In the genomic region with DNA sequence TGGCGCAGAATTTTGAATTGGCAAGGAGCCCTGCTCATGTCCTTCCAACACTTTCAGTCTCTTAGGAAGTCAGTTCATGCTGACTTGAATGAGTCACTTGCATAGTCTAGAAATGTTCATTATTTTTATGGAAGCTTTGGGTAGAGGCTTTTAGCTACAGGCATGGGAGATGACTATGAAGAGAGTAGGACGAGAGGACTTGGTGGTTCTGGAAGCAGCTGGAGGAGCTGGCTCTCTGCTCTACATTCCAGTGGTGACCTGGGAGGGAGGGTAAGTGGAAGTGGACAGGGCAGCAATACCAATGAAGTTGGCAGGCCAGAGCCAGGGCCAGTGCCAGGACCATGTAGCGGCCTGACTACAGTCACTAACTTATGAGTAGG, we compare ENCODE assay signal across 11 cellular contexts. TPM values are rescaled to one million over a fixed set of nuclear protein-coding genes. Genes with fewer than 3 reads are reported as not detected.
DNase-seq lines count a peak whose midpoint lies in the region; ATAC-seq and TF ChIP-seq lines count a peak whose summit lies in the region.
"Had no signal": no experiment of that assay in that cellular context is flagged by ENCODE, and none has a peak within 500 bp of the region (broad histone marks: within the 10 kb centered on the region; RNA-seq: fewer than 3 reads in every experiment).

No MANE protein-coding gene starts in this region.

- H3K27ac ChIP-seq in right cardiac atrium (ENCODE audit: low read length) (peak overlapping the region; percentile 39), lower lobe of right lung (no peak overlapping the region)
- H3K27ac ChIP-seq: ovary, SJCRH30 had no signal

- H3K4me3 ChIP-seq in astrocyte of the spinal cord (ENCODE audit: low read depth, low read length): no peak overlapping the region
- no peak overlapping the region for H3K4me3 ChIP-seq in right cardiac atrium (ENCODE audit: low read length)
- H3K4me3 ChIP-seq in lower lobe of right lung: no peak overlapping the region
- H3K4me3 ChIP-seq: ovary, SJCRH30 had no signal

- H3K4me1 ChIP-seq in right cardiac atrium (ENCODE audit: control insufficient read depth, insufficient read depth, low read length) (peaks cover 6% of the 10 kb centered on the region), lower lobe of right lung (peaks cover 21% of the 10 kb centered on the region)

- in situ Hi-C loops in astrocyte of the spinal cord (cut with HindIII; ENCODE audit: low sequenced_read_pairs): no loop called here

- H3K36me3 Mint-ChIP-seq in stimulated activated effector memory CD8-positive, alpha-beta T cell treated with anti-CD3 and anti-CD28 coated beads, Interleukin-12 subunit alpha, Interleukin-12 subunit beta, amount 100 ng/mL, for 72 hours: peaks cover 70% of the 10 kb centered on the region

- peak; percentile 8 for DNase-seq in HCEC 1CT
- DNase-seq in astrocyte of the spinal cord (ENCODE audit: low read depth, low spot score): peak; percentile 92
- peak in 2 of 3 donors; percentile 63 to 74 for DNase-seq in right cardiac atrium
- no peak for DNase-seq in stimulated activated effector memory CD8-positive, alpha-beta T cell treated with anti-CD3 and anti-CD28 coated beads, Interleukin-12 subunit alpha, Interleukin-12 subunit beta, amount 100 ng/mL, for 72 hours (ENCODE audit: low spot score in 2 of 2)
- DNase-seq in iPS-NIHi7 (ENCODE audit: extremely low spot score): no peak
- DNase-seq in D341Med (ENCODE audit: low spot score): no peak
- DNase-seq in lower lobe of right lung: no peak
- DNase-seq: activated CD4-positive, alpha-beta T cell treated with anti-CD3 and anti-CD28 coated beads for 4 hours; ovary; SJCRH30 had no signal

- no peaks in the 10 kb centered on the region for H3K27me3 ChIP-seq in right cardiac atrium (ENCODE audit: control insufficient read depth, insufficient read depth)
- H3K27me3 ChIP-seq in lower lobe of right lung (ENCODE audit: low read depth): no peaks in the 10 kb centered on the region
- H3K27me3 ChIP-seq: ovary, SJCRH30 had no signal

- peak overlapping the region; percentile 50 for H3K27ac Mint-ChIP-seq in stimulated activated effector memory CD8-positive, alpha-beta T cell treated with anti-CD3 and anti-CD28 coated beads, Interleukin-12 subunit alpha, Interleukin-12 subunit beta, amount 100 ng/mL, for 72 hours

- H3K36me3 ChIP-seq in lower lobe of right lung: peaks cover 57% of the 10 kb centered on the region
- H3K36me3 ChIP-seq: ovary had no signal

- intact Hi-C loops in right cardiac atrium (cut with DNase I) (no loop called here), lower lobe of right lung (cut with DNase I) (no loop called here)

- TF ChIP-seq CTCF in astrocyte of the spinal cord (IDR thresholded peaks at IDR 0.05; ENCODE audit: low read depth, low read length): no peak
- no peak for TF ChIP-seq CTCF in lower lobe of right lung (IDR thresholded peaks at IDR 0.05)

- H3K4me3 Mint-ChIP-seq in stimulated activated effector memory CD8-positive, alpha-beta T cell treated with anti-CD3 and anti-CD28 coated beads, Interleukin-12 subunit alpha, Interleukin-12 subunit beta, amount 100 ng/mL, for 72 hours: no peak overlapping the region

- no peaks in the 10 kb centered on the region for H3K9me3 ChIP-seq in right cardiac atrium (ENCODE audit: control insufficient read depth, low read length)
- H3K9me3 ChIP-seq in lower lobe of right lung: no peaks in the 10 kb centered on the region
- H3K9me3 ChIP-seq: ovary, SJCRH30 had no signal

- no peaks in the 10 kb centered on the region for H3K9me3 Mint-ChIP-seq in stimulated activated effector memory CD8-positive, alpha-beta T cell treated with anti-CD3 and anti-CD28 coated beads, Interleukin-12 subunit alpha, Interleukin-12 subunit beta, amount 100 ng/mL, for 72 hours

- 39% methylated on average over 3 of the region's 3 CpGs for WGBS in right cardiac atrium

- ATAC-seq in right cardiac atrium: peak; percentile 31 to 45
- ATAC-seq in stimulated activated effector memory CD8-positive, alpha-beta T cell treated with anti-CD3 and anti-CD28 coated beads, Interleukin-12 subunit alpha, Interleukin-12 subunit beta, amount 100 ng/mL, for 72 hours: no peak
- no peak for ATAC-seq in lower lobe of right lung
- ATAC-seq in HG03460 (IDR thresholded peaks at IDR 0.05; ENCODE audit: unreplicated experiment): no peak

- peaks cover 32% of the 10 kb centered on the region for H3K4me1 Mint-ChIP-seq in stimulated activated effector memory CD8-positive, alpha-beta T cell treated with anti-CD3 and anti-CD28 coated beads, Interleukin-12 subunit alpha, Interleukin-12 subunit beta, amount 100 ng/mL, for 72 hours

RNA-seq across cellular contexts. Expression of a gene that starts 7.3 kb away (rescaled TPM):
- 10 to 100 TPM; 24.4 to 32.9 (median 30.1) TPM for total RNA-seq in right cardiac atrium
- polyA plus RNA-seq in right cardiac atrium: 37.6 TPM
- 53.3 TPM for total RNA-seq in lower lobe of right lung

RNA-seq across cellular contexts. Expression of a gene that starts 7.4 kb away (rescaled TPM):
- total RNA-seq in right cardiac atrium (1 to 10 TPM; 2.0 to 4.9 (median 3.6) TPM), lower lobe of right lung (4.4 TPM)
- polyA plus RNA-seq in right cardiac atrium: 2.7 TPM

RNA-seq across cellular contexts. Expression of a gene that starts 9.2 kb away (rescaled TPM):
- total RNA-seq in right cardiac atrium: under 1 TPM; 0.23 to 0.47 (median 0.29) TPM
- polyA plus RNA-seq in right cardiac atrium: 0.34 TPM
- total RNA-seq in lower lobe of right lung: 0.24 TPM

RNA-seq across cellular contexts. Expression of a gene that starts 11.1 kb away (rescaled TPM):
- total RNA-seq in right cardiac atrium (10 to 100 TPM in 3 of 4 donors, 1 to 10 TPM in 1; 8.6 to 11.3 (median 10.4) TPM), lower lobe of right lung (4.1 TPM)
- 12.1 TPM for polyA plus RNA-seq in right cardiac atrium

RNA-seq across cellular contexts. Expression of a gene that starts 31.4 kb away (rescaled TPM):
- 10 to 100 TPM; 26.5 to 41.1 (median 33.6) TPM for total RNA-seq in right cardiac atrium
- 34.3 TPM for polyA plus RNA-seq in right cardiac atrium
- 17.0 TPM for total RNA-seq in lower lobe of right lung

Comparison
In these comparisons a context has a peak if more than half of its experiments do, and no peak if none do; other contexts are left out.
1. DNase-seq: peak in HCEC 1CT (single experiment), astrocyte of the spinal cord (single experiment) and right cardiac atrium (2 of 3); none in stimulated activated effector memory CD8-positive, alpha-beta T cell treated with anti-CD3 and anti-CD28 coated beads, Interleukin-12 subunit alpha, Interleukin-12 subunit beta, amount 100 ng/mL, for 72 hours (0 of 2), iPS-NIHi7 (single experiment), D341Med (single experiment) and lower lobe of right lung (single experiment).
2. ATAC-seq: peak in right cardiac atrium (2 of 2); none in stimulated activated effector memory CD8-positive, alpha-beta T cell treated with anti-CD3 and anti-CD28 coated beads, Interleukin-12 subunit alpha, Interleukin-12 subunit beta, amount 100 ng/mL, for 72 hours (single experiment), lower lobe of right lung (0 of 2) and HG03460 (single experiment).